ENCODE assay signal across 1 cellular context in genomic region chr6:157528931-157529653, GRCh38.
TF ChIP-seq lines count a peak whose summit lies in the region.

No MANE protein-coding gene starts in this region.

TF ChIP-seq in HepG2, 621 proteins besides CTCF, POLR2A, EP300 and RAD21 (continued from another document and continues in another):
- TF ChIP-seq, protein P1, sequence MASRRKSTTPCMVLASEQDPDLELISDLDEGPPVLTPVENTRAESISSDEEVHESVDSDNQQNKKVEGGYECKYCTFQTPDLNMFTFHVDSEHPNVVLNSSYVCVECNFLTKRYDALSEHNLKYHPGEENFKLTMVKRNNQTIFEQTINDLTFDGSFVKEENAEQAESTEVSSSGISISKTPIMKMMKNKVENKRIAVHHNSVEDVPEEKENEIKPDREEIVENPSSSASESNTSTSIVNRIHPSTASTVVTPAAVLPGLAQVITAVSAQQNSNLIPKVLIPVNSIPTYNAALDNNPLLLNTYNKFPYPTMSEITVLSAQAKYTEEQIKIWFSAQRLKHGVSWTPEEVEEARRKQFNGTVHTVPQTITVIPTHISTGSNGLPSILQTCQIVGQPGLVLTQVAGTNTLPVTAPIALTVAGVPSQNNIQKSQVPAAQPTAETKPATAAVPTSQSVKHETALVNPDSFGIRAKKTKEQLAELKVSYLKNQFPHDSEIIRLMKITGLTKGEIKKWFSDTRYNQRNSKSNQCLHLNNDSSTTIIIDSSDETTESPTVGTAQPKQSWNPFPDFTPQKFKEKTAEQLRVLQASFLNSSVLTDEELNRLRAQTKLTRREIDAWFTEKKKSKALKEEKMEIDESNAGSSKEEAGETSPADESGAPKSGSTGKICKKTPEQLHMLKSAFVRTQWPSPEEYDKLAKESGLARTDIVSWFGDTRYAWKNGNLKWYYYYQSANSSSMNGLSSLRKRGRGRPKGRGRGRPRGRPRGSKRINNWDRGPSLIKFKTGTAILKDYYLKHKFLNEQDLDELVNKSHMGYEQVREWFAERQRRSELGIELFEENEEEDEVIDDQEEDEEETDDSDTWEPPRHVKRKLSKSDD (CRISPR knock-in tag; IDR thresholded peaks at IDR 0.05; ENCODE audit: low read depth), result no peak
- TF ChIP-seq ZNF235 (CRISPR knock-in tag; IDR thresholded peaks at IDR 0.05; ENCODE audit: borderline replicate concordance) (no peak), ISL2 (CRISPR knock-in tag; IDR thresholded peaks at IDR 0.05) (0 out of 2 replicates have a peak, but pooled peaks have one; percentile 19), NR2F1 (CRISPR knock-in tag; IDR thresholded peaks at IDR 0.05) (no peak), ZNF709 (CRISPR knock-in tag; IDR thresholded peaks at IDR 0.05) (no peak), ZNF33A (CRISPR knock-in tag; IDR thresholded peaks at IDR 0.05; ENCODE audit: borderline replicate concordance) (no peak), TAF15 (IDR thresholded peaks at IDR 0.05; ENCODE audit: low read depth, low read length, poor library complexity, severe bottlenecking) (no peak), ZSCAN20 (CRISPR knock-in tag; IDR thresholded peaks at IDR 0.05; ENCODE audit: borderline replicate concordance) (no peak), NAIF1 (CRISPR knock-in tag; IDR thresholded peaks at IDR 0.05; ENCODE audit: borderline replicate concordance) (no peak), ZNF83 (CRISPR knock-in tag; IDR thresholded peaks at IDR 0.05; ENCODE audit: borderline replicate concordance) (no peak), ZNF264 (CRISPR knock-in tag; IDR thresholded peaks at IDR 0.05) (no peak), ZNF441 (CRISPR knock-in tag; IDR thresholded peaks at IDR 0.05; ENCODE audit: borderline replicate concordance) (no peak), ZNF598 (CRISPR knock-in tag; IDR thresholded peaks at IDR 0.05; ENCODE audit: borderline replicate concordance) (no peak), PRDM4 (CRISPR knock-in tag; IDR thresholded peaks at IDR 0.05; ENCODE audit: borderline replicate concordance) (no peak), ZBTB38 (CRISPR knock-in tag; IDR thresholded peaks at IDR 0.05) (peak; percentile 66; the same call in 1 of the 2 replicates), ZBTB21 (CRISPR knock-in tag; IDR thresholded peaks at IDR 0.05) (no peak), NCOA2 (CRISPR knock-in tag; IDR thresholded peaks at IDR 0.05) (no peak), ZNF562 (CRISPR knock-in tag; IDR thresholded peaks at IDR 0.05; ENCODE audit: borderline replicate concordance) (no peak), ZMYM3 (CRISPR knock-in tag; IDR thresholded peaks at IDR 0.05) (no peak), ZNF773 (CRISPR knock-in tag; IDR thresholded peaks at IDR 0.05; ENCODE audit: borderline replicate concordance) (no peak), FOSL2 (CRISPR knock-in tag; IDR thresholded peaks at IDR 0.05) (peak; percentile 65; the same call in 1 of the 2 replicates), NFE2L2 (IDR thresholded peaks at IDR 0.05; ENCODE audit: low read length) (no peak), HHEX (CRISPR knock-in tag; IDR thresholded peaks at IDR 0.05) (no peak), NFKBIZ (CRISPR knock-in tag; IDR thresholded peaks at IDR 0.05) (no peak), SOX13 (IDR thresholded peaks at IDR 0.05) (no peak), SOX13 (CRISPR knock-in tag; conservative IDR thresholded peaks at IDR 0.05 in 1 of 2, IDR thresholded peaks at IDR 0.05 in 1 of 2) (peak in 1 of 2 experiments; percentile 61; a peak in 2 of 4 replicates), ZNF10 (CRISPR knock-in tag; IDR thresholded peaks at IDR 0.05; ENCODE audit: borderline replicate concordance, low read depth) (no peak), HNRNPH1 (optimal IDR thresholded peaks at IDR 0.05; ENCODE audit: low read depth, low read length) (no peak), ZSCAN30 (CRISPR knock-in tag; IDR thresholded peaks at IDR 0.05) (no peak), ZNF570 (CRISPR knock-in tag; IDR thresholded peaks at IDR 0.05; ENCODE audit: borderline replicate concordance) (no peak), ZBTB3 (CRISPR knock-in tag; IDR thresholded peaks at IDR 0.05; ENCODE audit: borderline replicate concordance, low read depth) (no peak), KLF6 (CRISPR knock-in tag; IDR thresholded peaks at IDR 0.05) (no peak), SALL2 (CRISPR knock-in tag; IDR thresholded peaks at IDR 0.05) (no peak), ZNF646 (CRISPR knock-in tag; IDR thresholded peaks at IDR 0.05) (no peak), PTBP1 (IDR thresholded peaks at IDR 0.05; ENCODE audit: low read depth, low read length, poor library complexity, severe bottlenecking) (no peak), ZFP82 (CRISPR knock-in tag; IDR thresholded peaks at IDR 0.05; ENCODE audit: borderline replicate concordance) (no peak), ZC3H4 (CRISPR knock-in tag; IDR thresholded peaks at IDR 0.05; ENCODE audit: borderline replicate concordance) (no peak), MIER3 (CRISPR knock-in tag; IDR thresholded peaks at IDR 0.05; ENCODE audit: borderline replicate concordance) (no peak; the same call in 1 of the 2 replicates), BRCA1 (CRISPR knock-in tag; IDR thresholded peaks at IDR 0.05) (no peak), KAT8 (CRISPR knock-in tag; IDR thresholded peaks at IDR 0.05) (0 out of 2 replicates have a peak, but pooled peaks have one; percentile 14), MNT (IDR thresholded peaks at IDR 0.05) (no peak), ZMYM4 (CRISPR knock-in tag; IDR thresholded peaks at IDR 0.05) (no peak), ARHGAP35 (CRISPR knock-in tag; IDR thresholded peaks at IDR 0.05; ENCODE audit: borderline replicate concordance) (no peak), ZNF563 (CRISPR knock-in tag; IDR thresholded peaks at IDR 0.05) (no peak), FOXA1 (IDR thresholded peaks at IDR 0.05) (no peak), FOXA1 (CRISPR knock-in tag; IDR thresholded peaks at IDR 0.05) (0 out of 2 replicates have a peak, but pooled peaks have one; percentile 23), NR2F6 (IDR thresholded peaks at IDR 0.05) (no peak), NR2F6 (CRISPR knock-in tag; IDR thresholded peaks at IDR 0.05) (no peak), ZNF329 (CRISPR knock-in tag; IDR thresholded peaks at IDR 0.05; ENCODE audit: low read depth) (no peak)
- TF ChIP-seq, protein P2, sequence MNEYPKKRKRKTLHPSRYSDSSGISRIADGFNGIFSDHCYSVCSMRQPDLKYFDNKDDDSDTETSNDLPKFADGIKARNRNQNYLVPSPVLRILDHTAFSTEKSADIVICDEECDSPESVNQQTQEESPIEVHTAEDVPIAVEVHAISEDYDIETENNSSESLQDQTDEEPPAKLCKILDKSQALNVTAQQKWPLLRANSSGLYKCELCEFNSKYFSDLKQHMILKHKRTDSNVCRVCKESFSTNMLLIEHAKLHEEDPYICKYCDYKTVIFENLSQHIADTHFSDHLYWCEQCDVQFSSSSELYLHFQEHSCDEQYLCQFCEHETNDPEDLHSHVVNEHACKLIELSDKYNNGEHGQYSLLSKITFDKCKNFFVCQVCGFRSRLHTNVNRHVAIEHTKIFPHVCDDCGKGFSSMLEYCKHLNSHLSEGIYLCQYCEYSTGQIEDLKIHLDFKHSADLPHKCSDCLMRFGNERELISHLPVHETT (CRISPR knock-in tag; conservative IDR thresholded peaks at IDR 0.05), result no peak
- TF ChIP-seq, protein P3, sequence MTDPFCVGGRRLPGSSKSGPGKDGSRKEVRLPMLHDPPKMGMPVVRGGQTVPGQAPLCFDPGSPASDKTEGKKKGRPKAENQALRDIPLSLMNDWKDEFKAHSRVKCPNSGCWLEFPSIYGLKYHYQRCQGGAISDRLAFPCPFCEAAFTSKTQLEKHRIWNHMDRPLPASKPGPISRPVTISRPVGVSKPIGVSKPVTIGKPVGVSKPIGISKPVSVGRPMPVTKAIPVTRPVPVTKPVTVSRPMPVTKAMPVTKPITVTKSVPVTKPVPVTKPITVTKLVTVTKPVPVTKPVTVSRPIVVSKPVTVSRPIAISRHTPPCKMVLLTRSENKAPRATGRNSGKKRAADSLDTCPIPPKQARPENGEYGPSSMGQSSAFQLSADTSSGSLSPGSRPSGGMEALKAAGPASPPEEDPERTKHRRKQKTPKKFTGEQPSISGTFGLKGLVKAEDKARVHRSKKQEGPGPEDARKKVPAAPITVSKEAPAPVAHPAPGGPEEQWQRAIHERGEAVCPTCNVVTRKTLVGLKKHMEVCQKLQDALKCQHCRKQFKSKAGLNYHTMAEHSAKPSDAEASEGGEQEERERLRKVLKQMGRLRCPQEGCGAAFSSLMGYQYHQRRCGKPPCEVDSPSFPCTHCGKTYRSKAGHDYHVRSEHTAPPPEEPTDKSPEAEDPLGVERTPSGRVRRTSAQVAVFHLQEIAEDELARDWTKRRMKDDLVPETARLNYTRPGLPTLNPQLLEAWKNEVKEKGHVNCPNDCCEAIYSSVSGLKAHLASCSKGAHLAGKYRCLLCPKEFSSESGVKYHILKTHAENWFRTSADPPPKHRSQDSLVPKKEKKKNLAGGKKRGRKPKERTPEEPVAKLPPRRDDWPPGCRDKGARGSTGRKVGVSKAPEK (CRISPR knock-in tag; IDR thresholded peaks at IDR 0.05; ENCODE audit: borderline replicate concordance), result no peak
